ENCODE assay signal across 22 cellular contexts in genomic region chr1:95366498-95366897, GRCh38.
DNase-seq lines count a peak whose midpoint lies in the region; ATAC-seq and TF ChIP-seq lines count a peak whose summit lies in the region.
"Had no signal": no experiment of that assay in that cellular context is flagged by ENCODE, and none has a peak within 500 bp of the region (broad histone marks: within the 10 kb centered on the region; RNA-seq: fewer than 3 reads in every experiment).

No MANE protein-coding gene starts in this region.

- no peaks in the 10 kb centered on the region for H3K9me2 ChIP-seq in hepatocyte (replicated peaks; ENCODE audit: insufficient read depth)

- no peak for ATAC-seq in GM19035 (IDR thresholded peaks at IDR 0.05; ENCODE audit: unreplicated experiment)
- ATAC-seq: GM12878 had no signal

- no peaks in the 10 kb centered on the region for H4K20me1 ChIP-seq in hepatocyte (ENCODE audit: insufficient read depth, poor library complexity, severe bottlenecking)
- H4K20me1 ChIP-seq: BLaER1 had no signal

- H3K27me3 ChIP-seq in esophagus muscularis mucosa (no peaks in the 10 kb centered on the region), hepatocyte (no peaks in the 10 kb centered on the region)
- H3K27me3 ChIP-seq: BE2C, BLaER1 had no signal

- 86% methylated on average over 3 of the region's 3 CpGs for WGBS in esophagus muscularis mucosa
- 85% methylated on average over 3 of the region's 3 CpGs for whole genome bisulfite sequencing in hepatocyte (ENCODE audit: low lambda C conversion rate, missing lambda C conversion rate)

- H3K79me2 ChIP-seq in hepatocyte, result no peaks in the 10 kb centered on the region

- TF ChIP-seq CTCF in VCaP (conservative IDR thresholded peaks at IDR 0.05) (no peak; the same call in 1 of the 2 replicates), esophagus muscularis mucosa (IDR thresholded peaks at IDR 0.05) (no peak), hepatocyte (IDR thresholded peaks at IDR 0.05; ENCODE audit: poor library complexity) (no peak)

- intact Hi-C loops in esophagus muscularis mucosa (cut with DNase I), result no loop called here

- no peaks in the 10 kb centered on the region for H3K4me1 ChIP-seq in esophagus muscularis mucosa
- H3K4me1 ChIP-seq in hepatocyte (ENCODE audit: insufficient read depth), result peaks cover 18% of the 10 kb centered on the region
- H3K4me1 ChIP-seq: BE2C, BLaER1 had no signal

- DNase-seq in esophagus muscularis mucosa (ENCODE audit: extremely low spot score) (peak; percentile 55), kidney glomerular epithelial cell (lab: John Stamatoyannopoulos, UW) (no peak), hepatocyte (ENCODE audit: low spot score) (no peak)
- DNase-seq: 8988T; ACHN; BE2C; C1 segment of cervical spinal cord; CD4-positive, alpha-beta memory T cell; CD4-positive, CD25-positive, alpha-beta regulatory T cell; CD8-positive, alpha-beta memory T cell; COR-L47; DMS 273 treated with DMSO at 0.1 percent for 48 hours; DMS153; DMS53; DMS79; DND-41; EL; GDM1 had no signal

- TF ChIP-seq POLR2A in esophagus muscularis mucosa (IDR thresholded peaks at IDR 0.05; ENCODE audit: low read depth), result no peak

- TF ChIP-seq EP300 in esophagus muscularis mucosa (IDR thresholded peaks at IDR 0.05), result no peak

- H3K9me3 ChIP-seq in esophagus muscularis mucosa (no peaks in the 10 kb centered on the region), hepatocyte (ENCODE audit: low read depth) (no peaks in the 10 kb centered on the region)
- H3K9me3 ChIP-seq: BE2C, BLaER1 had no signal

- H2AFZ ChIP-seq in hepatocyte, result no peak overlapping the region

- no peaks in the 10 kb centered on the region for H3K36me3 ChIP-seq in esophagus muscularis mucosa
- no peaks in the 10 kb centered on the region for H3K36me3 ChIP-seq in hepatocyte (replicated peaks; ENCODE audit: insufficient read depth, low read depth)
- H3K36me3 ChIP-seq: BLaER1 had no signal

- no peak overlapping the region for H3K4me2 ChIP-seq in hepatocyte
- H3K4me2 ChIP-seq: BLaER1 had no signal

- no peak overlapping the region for H3K4me3 ChIP-seq in esophagus muscularis mucosa
- H3K4me3 ChIP-seq in hepatocyte, result no peak overlapping the region
- H3K4me3 ChIP-seq: BLaER1, GM12878 had no signal

- H3K27ac ChIP-seq in VCaP, result peak overlapping the region; percentile 98
- H3K27ac ChIP-seq in esophagus muscularis mucosa (replicated peaks in 1 of 4), result no peak overlapping the region
- H3K27ac ChIP-seq in hepatocyte, result no peak overlapping the region
- H3K27ac ChIP-seq: BLaER1 had no signal
